4 cellular contexts compared by ENCODE assay signal in the genomic region with DNA sequence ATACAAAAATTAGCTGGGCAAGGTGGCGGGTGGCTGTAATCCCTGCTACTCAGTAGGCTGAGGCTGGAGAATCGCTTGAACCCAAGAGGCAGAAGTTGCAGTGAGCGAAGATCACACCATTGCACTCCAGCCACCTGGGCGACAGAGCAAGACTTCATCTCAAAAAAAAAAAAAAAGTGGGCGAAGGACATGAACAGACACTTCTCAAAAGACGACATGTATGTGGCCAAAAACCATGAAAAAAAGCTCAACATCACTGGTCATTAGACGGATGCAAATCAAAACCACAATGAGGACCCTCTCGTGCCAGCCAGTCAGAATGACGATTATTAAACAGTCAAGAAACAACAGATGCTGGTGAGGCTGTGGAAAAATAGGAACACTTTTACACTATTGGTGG.
"Had no signal": no experiment of that assay in that cellular context is flagged by ENCODE, and none has a peak within 500 bp of the region (broad histone marks: within the 10 kb centered on the region; RNA-seq: fewer than 3 reads in every experiment).

No MANE protein-coding gene starts in this region.

- DNase-seq: IMR-90, KBM-7, KG1 had no signal

- H3K27me3 Mint-ChIP-seq: IgD-negative memory B cell had no signal

- H3K36me3 Mint-ChIP-seq: IgD-negative memory B cell had no signal
